Comparison of ENCODE assay signal across 15 cellular contexts in the genomic region with DNA sequence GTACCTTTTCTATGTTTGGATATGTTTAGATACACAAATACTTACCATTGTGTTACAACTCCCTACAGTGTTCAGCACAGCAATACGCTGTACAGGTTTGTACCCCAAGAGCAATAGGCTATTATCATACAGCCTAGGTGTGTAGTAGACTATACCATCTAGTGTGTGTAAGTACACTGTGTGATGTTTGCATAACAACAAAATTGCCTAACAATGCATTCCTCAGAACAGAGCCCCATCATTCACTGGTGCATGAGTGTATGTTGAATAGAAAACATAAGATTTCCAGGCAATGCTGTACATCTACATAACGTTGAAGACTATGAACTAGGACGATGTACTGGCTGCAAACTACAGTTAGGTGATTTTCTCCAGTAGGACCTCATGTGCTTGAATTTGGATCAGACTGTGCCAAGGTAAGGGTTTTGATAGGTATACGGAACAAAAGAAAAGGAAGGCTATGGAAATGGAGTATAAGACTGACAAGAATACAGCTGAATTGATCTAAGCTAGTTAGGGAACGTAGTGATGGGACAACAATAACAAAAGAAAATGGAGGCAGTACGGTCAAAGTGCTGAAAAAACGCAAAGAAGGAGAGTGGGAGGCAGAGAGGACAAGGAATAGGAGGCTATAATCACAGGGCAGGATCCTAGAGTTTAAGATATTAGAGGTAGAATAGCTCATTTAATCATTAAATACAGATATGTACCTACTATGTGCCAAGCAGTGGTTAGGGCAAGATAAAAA. TPM values are rescaled to one million over a fixed set of nuclear protein-coding genes. Genes with fewer than 3 reads are reported as not detected.
DNase-seq lines count a peak whose midpoint lies in the region; ATAC-seq and TF ChIP-seq lines count a peak whose summit lies in the region.
"Had no signal": no experiment of that assay in that cellular context is flagged by ENCODE, and none has a peak within 500 bp of the region (broad histone marks: within the 10 kb centered on the region; RNA-seq: fewer than 3 reads in every experiment).

No MANE protein-coding gene starts in this region.

- H3K4me2 ChIP-seq in H9 (ENCODE audit: insufficient read depth, insufficient read length, low read length), result no peak overlapping the region

- H2BK15ac ChIP-seq in H9 (ENCODE audit: low read depth, low read length), result no peak overlapping the region

- no peaks in the 10 kb centered on the region for H3K9me3 Mint-ChIP-seq in CD4-positive, alpha-beta T cell
- no peaks in the 10 kb centered on the region for H3K9me3 Mint-ChIP-seq in Caco-2 (ENCODE audit: unreplicated experiment)
- H3K9me3 Mint-ChIP-seq in WTC11, result peaks cover 5% of the 10 kb centered on the region
- H3K9me3 Mint-ChIP-seq in naive thymus-derived CD4-positive, alpha-beta T cell, result peaks cover 0 to 4% (median 0%) of the 10 kb centered on the region in 11 donors
- no peaks in the 10 kb centered on the region for H3K9me3 Mint-ChIP-seq in H9
- H3K9me3 Mint-ChIP-seq: CD4-positive, alpha-beta memory T cell; IgD-negative memory B cell had no signal

- H3K23me2 ChIP-seq in H9 (ENCODE audit: insufficient read length, low read depth, low read length, poor library complexity, severe bottlenecking), result no peaks in the 10 kb centered on the region

- H3K23ac ChIP-seq in H9 (ENCODE audit: insufficient read length, low read depth, low read length), result no peak overlapping the region

- intact Hi-C loops in CD4-positive, alpha-beta T cell (cut with DNase I, micrococcal nuclease), result no loop called here
- intact Hi-C loops in Caco-2 (cut with micrococcal nuclease; ENCODE audit: unreplicated experiment), result no loop called here
- intact Hi-C loops in naive thymus-derived CD4-positive, alpha-beta T cell (cut with micrococcal nuclease), result loop anchor here in 1 of 2 donors (5.0 kb wide), 3 partner anchors 102 to 312 kb away; a partner anchor contains a TSS
- intact Hi-C loops in body of pancreas (cut with DNase I), result no loop called here

- DNase-seq in CD4-positive, alpha-beta T cell, result no peak
- no peak for DNase-seq in Caco-2
- no peak for DNase-seq in WTC11 (ENCODE audit: low spot score)
- no peak for DNase-seq in naive thymus-derived CD4-positive, alpha-beta T cell
- DNase-seq in H7, result no peak
- DNase-seq in H9, result no peak
- no peak for DNase-seq in body of pancreas
- DNase-seq: CD4-positive, alpha-beta memory T cell; DMS79 treated with DMSO at 0.1 percent for 48 hours; NCI-H1105 treated with DMSO at 0.1 percent for 48 hours; NCI-H1694 treated with DMSO at 0.1 percent for 48 hours; NCI-H526 treated with DMSO at 0.1 percent for 48 hours; NK-92 treated with Interleukin-12 subunit alpha and Interleukin-12 subunit beta, amount 100 ng/mL, for 24 hours; SHP77 treated with DMSO at 0.1 percent for 48 hours had no signal

- no peaks in the 10 kb centered on the region for H4K20me1 ChIP-seq in H9 (ENCODE audit: control insufficient read depth, insufficient read depth, insufficient read length)

- no peak for TF ChIP-seq POLR2A in body of pancreas (IDR thresholded peaks at IDR 0.05)

- H3K4ac ChIP-seq in H9 (ENCODE audit: low read depth, low read length), result no peak overlapping the region

- H2BK12ac ChIP-seq in H9 (ENCODE audit: insufficient read length, low read depth, low read length), result no peak overlapping the region

- ATAC-seq in CD4-positive, alpha-beta T cell (ENCODE audit: poor library complexity), result no peak
- no peak for ATAC-seq in WTC11
- no peak for ATAC-seq in naive thymus-derived CD4-positive, alpha-beta T cell
- ATAC-seq in body of pancreas, result no peak

- H3K36me3 Mint-ChIP-seq in CD4-positive, alpha-beta T cell (ENCODE audit: low read depth), result peaks cover 11% of the 10 kb centered on the region
- peaks cover 5% of the 10 kb centered on the region for H3K36me3 Mint-ChIP-seq in Caco-2 (ENCODE audit: insufficient read depth, unreplicated experiment)
- H3K36me3 Mint-ChIP-seq in WTC11, result 0 out of 2 replicates have a peak, but pooled peaks cover 7% of the 10 kb centered on the region
- H3K36me3 Mint-ChIP-seq in naive thymus-derived CD4-positive, alpha-beta T cell, result peaks cover 0 to 30% (median 10%) of the 10 kb centered on the region in 5 donors
- no peaks in the 10 kb centered on the region; a peak in 1 of 7 replicates for H3K36me3 Mint-ChIP-seq in H9 (ENCODE audit: insufficient read depth in 1 of 3, low read depth in 3 of 3)

- H2AFZ ChIP-seq in H9 (ENCODE audit: low read length), result no peak overlapping the region

- H3K56ac ChIP-seq in H9 (ENCODE audit: insufficient read length, low read depth, low read length), result no peak overlapping the region

- no CpG with 5 or more reads among the region's 7 CpGs for WGBS in H9 (ENCODE audit: extremely low coverage, insufficient read length, low lambda C conversion rate)
- 94% methylated on average over 7 of the region's 7 CpGs for WGBS in body of pancreas, 2 donors

- no peak overlapping the region for H3K18ac ChIP-seq in H9 (ENCODE audit: insufficient read length, low read depth, low read length)

- BruUV-seq in Caco-2 (replicated peaks; lab: Mats Ljungman, UMichigan), result no TSS peak

- H3K14ac ChIP-seq in H9 (ENCODE audit: insufficient read depth, low read length), result no peak overlapping the region

- no peak overlapping the region for H4K5ac ChIP-seq in H9 (ENCODE audit: insufficient read length, low read depth, low read length)

- H3K4me3 ChIP-seq in Caco-2 (ENCODE audit: low read depth, low read length), result no peak overlapping the region
- H3K4me3 ChIP-seq in naive thymus-derived CD4-positive, alpha-beta T cell (ENCODE audit: low read length), result no peak overlapping the region
- no peak overlapping the region for H3K4me3 ChIP-seq in H7 (ENCODE audit: insufficient read depth, low read depth, low read length)
- no peak overlapping the region for H3K4me3 ChIP-seq in body of pancreas

- H3K4me1 ChIP-seq in Caco-2 (no peaks in the 10 kb centered on the region), H9 (ENCODE audit: insufficient read depth, low read length) (peaks cover 4% of the 10 kb centered on the region; the same call in 1 of the 2 replicates), body of pancreas (peaks cover 10% of the 10 kb centered on the region)
- peaks cover 10 to 11% of the 10 kb centered on the region in 2 donors for H3K4me1 ChIP-seq in naive thymus-derived CD4-positive, alpha-beta T cell (ENCODE audit: control insufficient read depth in 2 of 2, insufficient read depth in 2 of 2, low read length in 2 of 2)

- TF ChIP-seq CTCF in CD4-positive, alpha-beta T cell (IDR thresholded peaks at IDR 0.05), result no peak
- TF ChIP-seq CTCF in Caco-2 (IDR thresholded peaks at IDR 0.05; ENCODE audit: insufficient read depth in 1 of 2, low read depth in 1 of 2, low read length in 1 of 2, severe bottlenecking in 1 of 2, unreplicated experiment in 1 of 2), result no peak
- no peak for TF ChIP-seq CTCF in WTC11 (IDR thresholded peaks at IDR 0.05)
- TF ChIP-seq CTCF in H9 (conservative IDR thresholded peaks at IDR 0.05), result no peak
- no peak for TF ChIP-seq CTCF in body of pancreas (IDR thresholded peaks at IDR 0.05)

- H3K27ac ChIP-seq in CD4-positive, alpha-beta T cell (ENCODE audit: low read depth, low read length), result no peak overlapping the region
- H3K27ac ChIP-seq in naive thymus-derived CD4-positive, alpha-beta T cell (ENCODE audit: low read depth, low read length), result no peak overlapping the region
- H3K27ac ChIP-seq in H9 (ENCODE audit: insufficient read length, low read depth, low read length) (no peak overlapping the region), body of pancreas (no peak overlapping the region)

- H2BK20ac ChIP-seq in H9 (ENCODE audit: low read depth, low read length, poor library complexity, severe bottlenecking), result no peak overlapping the region

- H2BK120ac ChIP-seq in H9 (ENCODE audit: low read depth, low read length, poor library complexity, severe bottlenecking), result no peak overlapping the region

- CTCF ChIA-PET in CD4-positive, alpha-beta T cell (lab: Charles Lee), result interaction anchor here (1.3 to 1.5 kb wide), 3 partner anchors 8 to 30 kb away, joined by 3 to 5 read pairs (median 4); no protein-coding TSS in a partner anchor
- CTCF ChIA-PET in Caco-2 (lab: Charles Lee), result no interaction called here
- CTCF ChIA-PET in WTC11 (lab: Charles Lee), result no interaction called here
- CTCF ChIA-PET in naive thymus-derived CD4-positive, alpha-beta T cell (lab: Charles Lee), result interaction anchor here (0.6 kb wide), 1 partner anchor 15 kb away, joined by 4 read pairs; no protein-coding TSS in a partner anchor

- H3T11ph ChIP-seq in H9 (ENCODE audit: low read length), result no peak overlapping the region

- POLR2A ChIA-PET in CD4-positive, alpha-beta T cell (lab: Charles Lee), result interaction anchor here (1.1 to 2.0 kb wide), 2 partner anchors 31 to 47 kb away, joined by 3 to 11 read pairs; a partner anchor contains a TSS
- POLR2A ChIA-PET in Caco-2 (lab: Charles Lee) (no interaction called here), WTC11 (lab: Charles Lee) (no interaction called here)
- POLR2A ChIA-PET in naive thymus-derived CD4-positive, alpha-beta T cell (lab: Charles Lee), result no interaction called here

- H3K79me1 ChIP-seq in H9 (ENCODE audit: insufficient read depth, low read depth, low read length, poor library complexity, severe bottlenecking), result peaks cover 6% of the 10 kb centered on the region

- no peaks in the 10 kb centered on the region for H3K27me3 ChIP-seq in CD4-positive, alpha-beta T cell (ENCODE audit: control insufficient read depth, insufficient read depth, low read length)
- H3K27me3 ChIP-seq in Caco-2 (replicated peaks; ENCODE audit: control insufficient read depth, insufficient read depth, low read length), result no peaks in the 10 kb centered on the region
- no peaks in the 10 kb centered on the region for H3K27me3 ChIP-seq in naive thymus-derived CD4-positive, alpha-beta T cell (ENCODE audit: control insufficient read depth in 2 of 2, insufficient read depth in 2 of 2, low read length in 2 of 2)
- no peaks in the 10 kb centered on the region for H3K27me3 ChIP-seq in H7 (ENCODE audit: control insufficient read depth, insufficient read depth, low read length)
- no peaks in the 10 kb centered on the region for H3K27me3 ChIP-seq in H9 (ENCODE audit: insufficient read depth, low read length)
- no peaks in the 10 kb centered on the region for H3K27me3 ChIP-seq in body of pancreas

- H4K91ac ChIP-seq in H9 (ENCODE audit: insufficient read length, low read depth, low read length), result no peak overlapping the region

- H3K9me3 ChIP-seq in CD4-positive, alpha-beta T cell (ENCODE audit: control insufficient read depth, low read length), result no peaks in the 10 kb centered on the region
- no peaks in the 10 kb centered on the region for H3K9me3 ChIP-seq in Caco-2
- H3K9me3 ChIP-seq in naive thymus-derived CD4-positive, alpha-beta T cell (ENCODE audit: control insufficient read depth in 2 of 3, low read length in 3 of 3), result no peaks in the 10 kb centered on the region
- no peaks in the 10 kb centered on the region for H3K9me3 ChIP-seq in H9 (ENCODE audit: control insufficient read depth, low read depth, low read length)
- no peaks in the 10 kb centered on the region for H3K9me3 ChIP-seq in body of pancreas

- H3K27ac Mint-ChIP-seq in CD4-positive, alpha-beta T cell, result peak overlapping the region; percentile 22
- H3K27ac Mint-ChIP-seq in Caco-2 (ENCODE audit: unreplicated experiment) (peak overlapping the region; percentile 19), WTC11 (peak overlapping the region; percentile 3), H9 (peak overlapping the region in 1 of 3 experiments; percentile 17; a peak in 1 of 7 replicates)
- H3K27ac Mint-ChIP-seq in naive thymus-derived CD4-positive, alpha-beta T cell, result peak overlapping the region in 7 of 9 donors; percentile 1 to 43 (median 20)

- peaks cover 40% of the 10 kb centered on the region for H3K4me1 Mint-ChIP-seq in CD4-positive, alpha-beta T cell (ENCODE audit: low read depth)
- H3K4me1 Mint-ChIP-seq in Caco-2 (ENCODE audit: low read depth, unreplicated experiment) (peaks cover 16% of the 10 kb centered on the region), WTC11 (peaks cover 6% of the 10 kb centered on the region), H9 (peaks cover 6 to 7% of the 10 kb centered on the region in 2 experiments)
- H3K4me1 Mint-ChIP-seq in naive thymus-derived CD4-positive, alpha-beta T cell, result peaks cover 28 to 63% (median 54%) of the 10 kb centered on the region in 7 donors

- no peak overlapping the region for H3K9ac ChIP-seq in H9 (ENCODE audit: extremely low read depth, insufficient read length, low read length)

- no peaks in the 10 kb centered on the region for H3K36me3 ChIP-seq in Caco-2 (ENCODE audit: control insufficient read depth, insufficient read depth, low read length)
- H3K36me3 ChIP-seq in naive thymus-derived CD4-positive, alpha-beta T cell (ENCODE audit: control insufficient read depth in 2 of 3, insufficient read depth in 3 of 3, low read length in 3 of 3), result no peaks in the 10 kb centered on the region
- H3K36me3 ChIP-seq in H7 (replicated peaks; ENCODE audit: control insufficient read depth, insufficient read depth, low read length), result no peaks in the 10 kb centered on the region
- H3K36me3 ChIP-seq in body of pancreas (replicated peaks in 1 of 2; ENCODE audit: insufficient read depth in 1 of 2, low read depth in 2 of 2), result no peaks in the 10 kb centered on the region

- no peak overlapping the region for H2AK5ac ChIP-seq in H9 (ENCODE audit: insufficient read length, low read length)

- no peak overlapping the region for H3K4me3 Mint-ChIP-seq in CD4-positive, alpha-beta T cell
- H3K4me3 Mint-ChIP-seq in Caco-2 (ENCODE audit: unreplicated experiment), result no peak overlapping the region
- no peak overlapping the region for H3K4me3 Mint-ChIP-seq in WTC11
- H3K4me3 Mint-ChIP-seq in naive thymus-derived CD4-positive, alpha-beta T cell, result peak overlapping the region in 1 of 10 donors; percentile 2
- H3K4me3 Mint-ChIP-seq in H9, result no peak overlapping the region
- H3K4me3 Mint-ChIP-seq: CD4-positive, alpha-beta memory T cell; IgD-negative memory B cell had no signal

- no peak overlapping the region for H2BK5ac ChIP-seq in H9 (ENCODE audit: insufficient read length, low read length)

- H3K79me2 ChIP-seq in H9 (ENCODE audit: insufficient read depth, low read length), result no peaks in the 10 kb centered on the region

- H4K8ac ChIP-seq in H9 (replicated peaks; ENCODE audit: insufficient read length, low read depth, low read length), result no peak overlapping the region

- H3K27me3 Mint-ChIP-seq in CD4-positive, alpha-beta T cell, result no peaks in the 10 kb centered on the region
- H3K27me3 Mint-ChIP-seq in Caco-2 (ENCODE audit: insufficient read depth, unreplicated experiment), result no peaks in the 10 kb centered on the region
- H3K27me3 Mint-ChIP-seq in WTC11 (ENCODE audit: low read depth), result no peaks in the 10 kb centered on the region
- no peaks in the 10 kb centered on the region for H3K27me3 Mint-ChIP-seq in naive thymus-derived CD4-positive, alpha-beta T cell
- no peaks in the 10 kb centered on the region for H3K27me3 Mint-ChIP-seq in H9 (ENCODE audit: low read depth)
- H3K27me3 Mint-ChIP-seq: CD4-positive, alpha-beta memory T cell; IgD-negative memory B cell had no signal

RNA-seq across cellular contexts. Expression of a gene that starts 46.9 kb away (rescaled TPM):
- total RNA-seq in CD4-positive, alpha-beta T cell, result 10 to 100 TPM; 34.5 to 34.7 TPM
- total RNA-seq in Caco-2 (2022), result 42.7 and 45.0 TPM in 2 replicates
- total RNA-seq in WTC11 (2021), result 17.2 to 20.0 TPM (median 19.0 TPM) in 3 replicates
- total RNA-seq in naive thymus-derived CD4-positive, alpha-beta T cell, result 10 to 100 TPM; 30.5 to 48.5 (median 40.3) TPM
- polyA plus RNA-seq in naive thymus-derived CD4-positive, alpha-beta T cell, result 10 to 100 TPM in 1 of 2 donors, 1 to 10 TPM in 1; 8.8 to 11.3 TPM
- 17.6 and 21.5 TPM in 2 replicates for total RNA-seq in H7 (2014; rRNA removed; shearing (Covaris generic))
- total RNA-seq in H9 (2021), result 13.4 TPM in 2 replicates
- 10 to 100 TPM; 20.5 to 35.9 TPM for total RNA-seq in body of pancreas

Comparison
In these comparisons a context has a peak if more than half of its experiments do, and no peak if none do; other contexts are left out.
1. CTCF ChIA-PET loops: an anchor here in CD4-positive, alpha-beta T cell (1.3 to 1.5 kb wide) and naive thymus-derived CD4-positive, alpha-beta T cell (0.6 kb wide); none called in Caco-2 and WTC11.